Comparison of ENCODE assay signal across 7 cellular contexts in the genomic region with DNA sequence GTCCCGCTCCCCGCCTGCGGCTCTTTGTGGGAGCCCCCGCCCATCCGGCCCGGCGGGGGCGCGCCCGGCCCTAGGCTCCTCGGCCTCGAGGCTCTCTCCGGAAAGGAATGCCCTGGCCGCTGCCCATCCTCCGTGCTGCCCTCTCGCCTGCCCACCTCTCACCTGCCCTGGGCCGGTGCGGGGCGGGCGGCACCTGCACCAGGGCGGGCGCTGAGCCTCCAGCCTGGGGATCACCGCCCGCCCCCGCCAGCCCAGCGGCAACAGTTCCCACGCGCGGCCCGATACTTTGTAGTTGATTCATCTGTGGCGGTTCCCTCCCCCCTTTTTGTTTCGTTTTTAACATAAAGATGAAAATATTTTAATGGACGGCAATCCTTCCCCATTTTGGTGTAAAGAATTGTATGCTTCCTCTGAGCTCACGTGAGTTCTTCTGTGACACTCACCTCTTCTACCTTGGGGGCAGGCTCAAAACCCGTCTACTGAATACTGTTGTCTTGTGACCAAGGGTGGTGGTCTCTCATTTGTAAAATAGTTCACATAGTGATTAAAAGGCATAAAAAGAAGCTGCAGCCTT. TPM values are rescaled to one million over a fixed set of nuclear protein-coding genes. Genes with fewer than 3 reads are reported as not detected.
DNase-seq lines count a peak whose midpoint lies in the region; ATAC-seq and TF ChIP-seq lines count a peak whose summit lies in the region.

No MANE protein-coding gene starts in this region.

- H3K27ac Mint-ChIP-seq in activated naive CD4-positive, alpha-beta T cell treated with anti-CD3 and anti-CD28 coated beads, Interleukin-2, amount 50 U/mL, for 24 hours = peak overlapping the region; percentile 98

- peaks cover 66% of the 10 kb centered on the region for H3K4me1 Mint-ChIP-seq in activated naive CD4-positive, alpha-beta T cell treated with anti-CD3 and anti-CD28 coated beads, Interleukin-2, amount 50 U/mL, for 24 hours

- H3K9me2 ChIP-seq in hepatocyte (replicated peaks; ENCODE audit: insufficient read depth) = no peaks in the 10 kb centered on the region

- peak; percentile 89 for DNase-seq in H7
- peak; percentile 40 for DNase-seq in RPMI8226
- no peak for DNase-seq in hepatocyte (ENCODE audit: low spot score)
- peak; percentile 81 for DNase-seq in stimulated activated CD4-positive, alpha-beta T cell treated with anti-CD3 and anti-CD28 coated beads, Interleukin-12 subunit alpha, Interleukin-12 subunit beta, amount 100 ng/mL, for 4 hours

- H3K27me3 Mint-ChIP-seq in activated naive CD4-positive, alpha-beta T cell treated with anti-CD3 and anti-CD28 coated beads, Interleukin-2, amount 50 U/mL, for 24 hours = no peaks in the 10 kb centered on the region

- peaks cover 52% of the 10 kb centered on the region for H4K20me1 ChIP-seq in hepatocyte (ENCODE audit: insufficient read depth, poor library complexity, severe bottlenecking)

- H3K79me2 ChIP-seq in hepatocyte = peaks cover 48% of the 10 kb centered on the region

- H3K36me3 ChIP-seq in H7 (replicated peaks; ENCODE audit: control insufficient read depth, insufficient read depth, low read length) = no peaks in the 10 kb centered on the region
- no peaks in the 10 kb centered on the region for H3K36me3 ChIP-seq in hepatocyte (replicated peaks; ENCODE audit: insufficient read depth, low read depth)

- no peaks in the 10 kb centered on the region for H3K36me3 Mint-ChIP-seq in activated naive CD4-positive, alpha-beta T cell treated with anti-CD3 and anti-CD28 coated beads, Interleukin-2, amount 50 U/mL, for 24 hours

- no peaks in the 10 kb centered on the region for H3K9me3 Mint-ChIP-seq in activated naive CD4-positive, alpha-beta T cell treated with anti-CD3 and anti-CD28 coated beads, Interleukin-2, amount 50 U/mL, for 24 hours

- H3K27me3 ChIP-seq in H7 (ENCODE audit: control insufficient read depth, insufficient read depth, low read length) (peaks cover 2% of the 10 kb centered on the region; the same call in 1 of the 2 replicates), hepatocyte (no peaks in the 10 kb centered on the region)

- H3K4me3 ChIP-seq in H7 (ENCODE audit: insufficient read depth, low read depth, low read length) (peak overlapping the region; percentile 77), hepatocyte (peak overlapping the region; percentile 65)

- under 1% methylated on average over 25 of the region's 35 CpGs for WGBS in hepatocyte (ENCODE audit: low lambda C conversion rate, missing lambda C conversion rate)

- ATAC-seq in HG03378 (IDR thresholded peaks at IDR 0.05; ENCODE audit: unreplicated experiment) (no peak), GM21619 (IDR thresholded peaks at IDR 0.05; ENCODE audit: unreplicated experiment) (no peak)

- H2AFZ ChIP-seq in hepatocyte = peak overlapping the region; percentile 35

- H3K4me1 ChIP-seq in hepatocyte (ENCODE audit: insufficient read depth) = peaks cover 24% of the 10 kb centered on the region

- H3K4me2 ChIP-seq in hepatocyte = peak overlapping the region; percentile 99

- no peaks in the 10 kb centered on the region for H3K9me3 ChIP-seq in hepatocyte (ENCODE audit: low read depth)

- H3K27ac ChIP-seq in hepatocyte = peak overlapping the region; percentile 99

- TF ChIP-seq CTCF in hepatocyte (IDR thresholded peaks at IDR 0.05; ENCODE audit: poor library complexity) = no peak

- peak overlapping the region; percentile 95 for H3K4me3 Mint-ChIP-seq in activated naive CD4-positive, alpha-beta T cell treated with anti-CD3 and anti-CD28 coated beads, Interleukin-2, amount 50 U/mL, for 24 hours

RNA-seq across cellular contexts. Expression of gene KLF13, which starts 1.9 kb away (rescaled TPM):
- 29.5 and 36.5 TPM in 2 replicates for total RNA-seq in H7 (2014; rRNA removed; shearing (Covaris generic))
- 35.4 and 51.2 TPM in 2 replicates for total RNA-seq in hepatocyte
- 27.3 and 32.7 TPM in 2 replicates for polyA plus RNA-seq in hepatocyte
